ENCODE assay signal across 8 cellular contexts in the genomic region with DNA sequence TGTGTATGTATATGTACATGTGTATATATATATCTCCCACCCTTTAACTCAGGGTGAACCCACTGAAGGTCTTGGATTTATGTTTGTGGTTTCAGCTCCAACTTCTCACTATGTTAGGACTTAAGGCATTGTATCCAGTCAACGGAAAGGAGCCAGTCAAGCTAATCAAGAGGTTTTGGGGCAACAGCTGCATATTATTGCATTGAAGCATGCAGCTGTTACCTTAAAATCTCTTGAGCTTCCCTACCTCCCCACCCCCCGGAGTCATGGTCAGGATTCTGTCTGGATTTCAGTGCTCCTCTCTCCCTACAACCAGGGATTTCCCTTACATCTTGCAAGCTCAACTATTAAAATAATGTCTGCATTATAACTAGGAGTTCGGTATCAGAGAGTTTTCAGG.
"Had no signal": no experiment of that assay in that cellular context is flagged by ENCODE, and none has a peak within 500 bp of the region (broad histone marks: within the 10 kb centered on the region; RNA-seq: fewer than 3 reads in every experiment).

No MANE protein-coding gene starts in this region.

- ATAC-seq: GM23338, HepG2 had no signal

- H3K27ac ChIP-seq: HL-60 had no signal

- H3K4me2 ChIP-seq: GM23338 had no signal

- DNase-seq: H9, HCEC 1CT had no signal

- H2AFZ ChIP-seq: GM23338 had no signal

- H3K36me3 Mint-ChIP-seq: IgD-negative memory B cell had no signal

- H3K27ac Mint-ChIP-seq: GM23338, H9, IgD-negative memory B cell had no signal

- H3K4me3 Mint-ChIP-seq: GM23338, H9, IgD-negative memory B cell had no signal

- FAIRE-seq: H1, H54, HepG2 had no signal

- H3K9me3 Mint-ChIP-seq: GM23338, H9 had no signal

- H3K4me3 ChIP-seq: GM23338 had no signal

- H3K4me1 Mint-ChIP-seq: IgD-negative memory B cell had no signal
